In genomic region chr3:69791919-69792399, GRCh38 we compare ENCODE assay signal across 1 cellular context.
TF ChIP-seq lines count a peak whose summit lies in the region.

No MANE protein-coding gene starts in this region.

TF ChIP-seq in GM12878, 131 proteins besides CTCF, POLR2A, EP300 and RAD21:
- no peak for TF ChIP-seq MLLT1 (IDR thresholded peaks at IDR 0.05)
- TF ChIP-seq FOS (IDR thresholded peaks at IDR 0.05; ENCODE audit: borderline replicate concordance, extremely low read depth, insufficient read length), result no peak
- no peak for TF ChIP-seq SP1 (IDR thresholded peaks at IDR 0.05; ENCODE audit: low read depth, low read length)
- no peak for TF ChIP-seq BRCA1 (IDR thresholded peaks at IDR 0.05; ENCODE audit: low read depth, low read length)
- TF ChIP-seq YY1 (IDR thresholded peaks at IDR 0.05; ENCODE audit: low read depth, low read length), result no peak
- no peak for TF ChIP-seq NRF1 (conservative IDR thresholded peaks at IDR 0.05; ENCODE audit: low read depth, low read length)
- no peak for TF ChIP-seq SIN3A (IDR thresholded peaks at IDR 0.05; ENCODE audit: low read depth, low read length)
- TF ChIP-seq USF1 (IDR thresholded peaks at IDR 0.05; ENCODE audit: borderline replicate concordance, extremely low read length, insufficient read depth, low read depth, low read length), result no peak
- no peak for TF ChIP-seq SUZ12 (IDR thresholded peaks at IDR 0.05; ENCODE audit: unreplicated experiment)
- TF ChIP-seq REST (IDR thresholded peaks at IDR 0.05; ENCODE audit: low read depth, low read length), result no peak
- no peak for TF ChIP-seq ZBTB11 (CRISPR knock-in tag; IDR thresholded peaks at IDR 0.05)
- no peak for TF ChIP-seq ASH2L (IDR thresholded peaks at IDR 0.05; ENCODE audit: borderline replicate concordance, low read depth)
- no peak for TF ChIP-seq MTA2 (IDR thresholded peaks at IDR 0.05; ENCODE audit: low read depth)
- TF ChIP-seq FOXK2 (IDR thresholded peaks at IDR 0.05), result no peak
- TF ChIP-seq ZNF274 (IDR thresholded peaks at IDR 0.05; ENCODE audit: insufficient read depth, insufficient read length), result no peak
- TF ChIP-seq USF2 (IDR thresholded peaks at IDR 0.05; ENCODE audit: borderline replicate concordance, low read depth, low read length), result no peak
- TF ChIP-seq CEBPB (IDR thresholded peaks at IDR 0.05; ENCODE audit: borderline replicate concordance in 1 of 2, low read depth in 2 of 2, low read length in 2 of 2), result no peak
- TF ChIP-seq RB1 (IDR thresholded peaks at IDR 0.05; ENCODE audit: borderline replicate concordance), result no peak
- no peak for TF ChIP-seq IKZF1 (conservative IDR thresholded peaks at IDR 0.05)
- TF ChIP-seq ELK1 (IDR thresholded peaks at IDR 0.05; ENCODE audit: low read depth, low read length), result no peak
